In genomic region chr4:1249148-1249730, GRCh38 we compare ENCODE assay signal across 1 cellular context.
TF ChIP-seq lines count a peak whose summit lies in the region.

No MANE protein-coding gene starts in this region.

TF ChIP-seq in WTC11, 78 proteins besides CTCF, POLR2A, EP300 and RAD21 (continued from another document and continues in another):
- TF ChIP-seq USF1 (CRISPR knock-in tag; IDR thresholded peaks at IDR 0.05) = no peak
- TF ChIP-seq ATF2 (CRISPR knock-in tag; IDR thresholded peaks at IDR 0.05; ENCODE audit: borderline replicate concordance, low read depth) = no peak
- TF ChIP-seq, protein P1, sequence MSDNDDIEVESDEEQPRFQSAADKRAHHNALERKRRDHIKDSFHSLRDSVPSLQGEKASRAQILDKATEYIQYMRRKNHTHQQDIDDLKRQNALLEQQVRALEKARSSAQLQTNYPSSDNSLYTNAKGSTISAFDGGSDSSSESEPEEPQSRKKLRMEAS (CRISPR knock-in tag; IDR thresholded peaks at IDR 0.05) = peak; percentile 7; the same call in 1 of the 2 replicates
- TF ChIP-seq ATF1 (CRISPR knock-in tag; IDR thresholded peaks at IDR 0.05) = no peak
- TF ChIP-seq, protein P2, sequence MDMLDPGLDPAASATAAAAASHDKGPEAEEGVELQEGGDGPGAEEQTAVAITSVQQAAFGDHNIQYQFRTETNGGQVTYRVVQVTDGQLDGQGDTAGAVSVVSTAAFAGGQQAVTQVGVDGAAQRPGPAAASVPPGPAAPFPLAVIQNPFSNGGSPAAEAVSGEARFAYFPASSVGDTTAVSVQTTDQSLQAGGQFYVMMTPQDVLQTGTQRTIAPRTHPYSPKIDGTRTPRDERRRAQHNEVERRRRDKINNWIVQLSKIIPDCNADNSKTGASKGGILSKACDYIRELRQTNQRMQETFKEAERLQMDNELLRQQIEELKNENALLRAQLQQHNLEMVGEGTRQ (CRISPR knock-in tag; IDR thresholded peaks at IDR 0.05) = peak; percentile 31; the same call in 1 of the 2 replicates
- TF ChIP-seq TCF7 (CRISPR knock-in tag; IDR thresholded peaks at IDR 0.05; ENCODE audit: low read depth) = no peak
- TF ChIP-seq RORB (CRISPR knock-in tag; IDR thresholded peaks at IDR 0.05) = no peak
- no peak for TF ChIP-seq TEAD1 (CRISPR knock-in tag; IDR thresholded peaks at IDR 0.05)
- TF ChIP-seq, protein P3, sequence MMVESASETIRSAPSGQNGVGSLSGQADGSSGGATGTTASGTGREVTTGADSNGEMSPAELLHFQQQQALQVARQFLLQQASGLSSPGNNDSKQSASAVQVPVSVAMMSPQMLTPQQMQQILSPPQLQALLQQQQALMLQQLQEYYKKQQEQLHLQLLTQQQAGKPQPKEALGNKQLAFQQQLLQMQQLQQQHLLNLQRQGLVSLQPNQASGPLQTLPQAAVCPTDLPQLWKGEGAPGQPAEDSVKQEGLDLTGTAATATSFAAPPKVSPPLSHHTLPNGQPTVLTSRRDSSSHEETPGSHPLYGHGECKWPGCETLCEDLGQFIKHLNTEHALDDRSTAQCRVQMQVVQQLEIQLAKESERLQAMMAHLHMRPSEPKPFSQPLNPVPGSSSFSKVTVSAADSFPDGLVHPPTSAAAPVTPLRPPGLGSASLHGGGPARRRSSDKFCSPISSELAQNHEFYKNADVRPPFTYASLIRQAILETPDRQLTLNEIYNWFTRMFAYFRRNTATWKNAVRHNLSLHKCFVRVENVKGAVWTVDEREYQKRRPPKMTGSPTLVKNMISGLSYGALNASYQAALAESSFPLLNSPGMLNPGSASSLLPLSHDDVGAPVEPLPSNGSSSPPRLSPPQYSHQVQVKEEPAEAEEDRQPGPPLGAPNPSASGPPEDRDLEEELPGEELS (CRISPR knock-in tag; IDR thresholded peaks at IDR 0.05) = 0 out of 2 replicates have a peak, but pooled peaks have one; percentile 45
- no peak for TF ChIP-seq JAZF1 (CRISPR knock-in tag; IDR thresholded peaks at IDR 0.05)
- no peak for TF ChIP-seq AR (CRISPR knock-in tag; IDR thresholded peaks at IDR 0.05)
- TF ChIP-seq NR2C2 (CRISPR knock-in tag; IDR thresholded peaks at IDR 0.05) = no peak
- no peak for TF ChIP-seq E2F4 (CRISPR knock-in tag; IDR thresholded peaks at IDR 0.05; ENCODE audit: borderline replicate concordance, low read depth)
- TF ChIP-seq ZNF281 (CRISPR knock-in tag; IDR thresholded peaks at IDR 0.05) = no peak
- TF ChIP-seq FOXP1 (CRISPR knock-in tag; IDR thresholded peaks at IDR 0.05; ENCODE audit: borderline replicate concordance) = peak; percentile 92
- no peak for TF ChIP-seq ERG (CRISPR knock-in tag; IDR thresholded peaks at IDR 0.05)
- peak; percentile 62; the same call in 1 of the 2 replicates for TF ChIP-seq JUN (CRISPR knock-in tag; IDR thresholded peaks at IDR 0.05)
- TF ChIP-seq IRF2 (CRISPR knock-in tag; IDR thresholded peaks at IDR 0.05; ENCODE audit: borderline replicate concordance, low read depth) = no peak
- peak; percentile 31; the same call in 1 of the 2 replicates for TF ChIP-seq ETV6 (CRISPR knock-in tag; IDR thresholded peaks at IDR 0.05)
- no peak for TF ChIP-seq MXD4 (CRISPR knock-in tag; IDR thresholded peaks at IDR 0.05; ENCODE audit: borderline replicate concordance)
- peak; percentile 54; the same call in 1 of the 2 replicates for TF ChIP-seq CREM (CRISPR knock-in tag; IDR thresholded peaks at IDR 0.05)
- TF ChIP-seq, protein P4, sequence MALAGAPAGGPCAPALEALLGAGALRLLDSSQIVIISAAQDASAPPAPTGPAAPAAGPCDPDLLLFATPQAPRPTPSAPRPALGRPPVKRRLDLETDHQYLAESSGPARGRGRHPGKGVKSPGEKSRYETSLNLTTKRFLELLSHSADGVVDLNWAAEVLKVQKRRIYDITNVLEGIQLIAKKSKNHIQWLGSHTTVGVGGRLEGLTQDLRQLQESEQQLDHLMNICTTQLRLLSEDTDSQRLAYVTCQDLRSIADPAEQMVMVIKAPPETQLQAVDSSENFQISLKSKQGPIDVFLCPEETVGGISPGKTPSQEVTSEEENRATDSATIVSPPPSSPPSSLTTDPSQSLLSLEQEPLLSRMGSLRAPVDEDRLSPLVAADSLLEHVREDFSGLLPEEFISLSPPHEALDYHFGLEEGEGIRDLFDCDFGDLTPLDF (CRISPR knock-in tag; IDR thresholded peaks at IDR 0.05) = 0 out of 2 replicates have a peak, but pooled peaks have one; percentile 1
- TF ChIP-seq STAT6 (CRISPR knock-in tag; conservative IDR thresholded peaks at IDR 0.05; ENCODE audit: low read depth) = no peak
- TF ChIP-seq ARID4B (CRISPR knock-in tag; IDR thresholded peaks at IDR 0.05; ENCODE audit: borderline replicate concordance) = peak; percentile 45; the same call in 1 of the 2 replicates
- TF ChIP-seq, protein P5, sequence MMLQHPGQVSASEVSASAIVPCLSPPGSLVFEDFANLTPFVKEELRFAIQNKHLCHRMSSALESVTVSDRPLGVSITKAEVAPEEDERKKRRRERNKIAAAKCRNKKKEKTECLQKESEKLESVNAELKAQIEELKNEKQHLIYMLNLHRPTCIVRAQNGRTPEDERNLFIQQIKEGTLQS (CRISPR knock-in tag; conservative IDR thresholded peaks at IDR 0.05) = no peak
- TF ChIP-seq ZNF671 (CRISPR knock-in tag; IDR thresholded peaks at IDR 0.05) = no peak
- TF ChIP-seq CDX4 (CRISPR knock-in tag; IDR thresholded peaks at IDR 0.05; ENCODE audit: borderline replicate concordance) = no peak
- peak; percentile 33; the same call in 1 of the 2 replicates for TF ChIP-seq SP1 (CRISPR knock-in tag; conservative IDR thresholded peaks at IDR 0.05)
